Comparison of ENCODE assay signal across 20 cellular contexts in the genomic region with DNA sequence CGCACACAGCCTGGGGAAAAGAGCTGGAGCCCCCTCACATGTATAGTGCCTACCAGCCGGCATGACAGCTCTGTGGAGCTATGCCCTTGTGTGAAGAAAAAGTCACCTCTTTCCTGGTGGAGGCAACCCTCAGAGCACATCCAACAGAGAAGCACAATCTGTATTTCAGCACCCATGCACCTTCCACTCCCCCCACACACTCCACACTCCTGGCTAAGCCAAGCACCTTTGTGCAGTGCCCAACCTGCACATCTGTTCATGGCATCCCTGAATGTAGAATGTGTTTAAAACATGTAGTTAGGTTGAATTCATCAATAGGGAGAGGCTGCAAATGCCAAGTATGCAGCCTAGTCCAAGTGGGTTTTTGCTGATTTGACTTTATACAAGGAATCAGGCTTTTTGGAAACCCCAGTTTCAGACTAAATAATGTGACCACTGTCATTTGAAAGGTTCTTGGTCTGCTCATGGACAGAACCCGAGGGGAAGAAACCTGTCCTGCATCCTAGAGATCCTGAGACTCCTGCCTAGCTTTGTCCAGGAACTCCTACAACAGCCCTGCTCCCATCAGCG.
DNase-seq lines count a peak whose midpoint lies in the region; ATAC-seq, FAIRE-seq and TF ChIP-seq lines count a peak whose summit lies in the region.
"Had no signal": no experiment of that assay in that cellular context is flagged by ENCODE, and none has a peak within 500 bp of the region (broad histone marks: within the 10 kb centered on the region; RNA-seq: fewer than 3 reads in every experiment).

No MANE protein-coding gene starts in this region.

- FAIRE-seq in A549 (lab: Jason Lieb, UNC) (no peak), GM12891 (lab: Jason Lieb, UNC) (peak; percentile 5)
- FAIRE-seq: G401.6 had no signal

- H3K9me3 ChIP-seq in A549 (no peaks in the 10 kb centered on the region), colonic mucosa (no peaks in the 10 kb centered on the region)
- H3K9me3 ChIP-seq: BLaER1 treated with 17β-estradiol and CSF1 and Interleukin-3, amounts not matched to agents 10 nM and 100 nM; Caco-2 had no signal

- no peak overlapping the region for H3K4me2 ChIP-seq in A549

- CTCF ChIA-PET in A549 (lab: Yijun Ruan, JAX), result interaction anchor here (1.2 to 1.4 kb wide), 2 partner anchors 40 to 88 kb away, joined by 4 read pairs; no protein-coding TSS in a partner anchor

- no peak for ATAC-seq in A549
- ATAC-seq in GM19397 (IDR thresholded peaks at IDR 0.05; ENCODE audit: unreplicated experiment), result no peak
- ATAC-seq in HG02642 (IDR thresholded peaks at IDR 0.05; ENCODE audit: poor library complexity, unreplicated experiment), result no peak

- TF ChIP-seq CTCF in A549 (IDR thresholded peaks at IDR 0.05) (no peak), colonic mucosa (IDR thresholded peaks at IDR 0.05) (no peak)

- H3K27me3 ChIP-seq in colonic mucosa, result no peaks in the 10 kb centered on the region
- H3K27me3 ChIP-seq: BLaER1 treated with 17β-estradiol and CSF1 and Interleukin-3, amounts not matched to agents 10 nM and 100 nM had no signal

- TF ChIP-seq POLR2A in A549 (IDR thresholded peaks at IDR 0.05; ENCODE audit: low read length) (no peak), GM12891 (IDR thresholded peaks at IDR 0.05; ENCODE audit: low read depth, low read length) (no peak)

- POLR2A ChIA-PET in A549 (lab: Yijun Ruan, JAX), result no interaction called here

- DNase-seq in A549 (ENCODE audit: low read depth in 1 of 2, low spot score in 1 of 2) (no peak), GM12891 (ENCODE audit: insufficient read length, low spot score) (no peak), colonic mucosa (peak; percentile 11), mesenteric fat pad (ENCODE audit: low spot score) (peak; percentile 67), HCEC 1CT (no peak)
- DNase-seq: Caco-2; CD4-positive, alpha-beta memory T cell; DMS 273 treated with DMSO at 0.1 percent for 48 hours; GOT3; Kasumi-1; NCI-H1417; NCI-H1694 treated with DMSO at 0.1 percent for 48 hours; NCI-H2081 treated with DMSO at 0.1 percent for 48 hours; NCI-H446; NCI-H526; Right ventricle myocardium superior had no signal

- TF ChIP-seq RAD21 in A549 (conservative IDR thresholded peaks at IDR 0.05 in 1 of 2, IDR thresholded peaks at IDR 0.05 in 1 of 2), result no peak

- H3K36me3 ChIP-seq in colonic mucosa, result no peaks in the 10 kb centered on the region
- H3K36me3 ChIP-seq: BLaER1 treated with 17β-estradiol and CSF1 and Interleukin-3, amounts not matched to agents 10 nM and 100 nM had no signal

- TF ChIP-seq EP300 in A549 (IDR thresholded peaks at IDR 0.05), result no peak

- no peak overlapping the region for H3K4me3 ChIP-seq in A549
- no peak overlapping the region for H3K4me3 ChIP-seq in colonic mucosa
- H3K4me3 ChIP-seq: BLaER1 treated with 17β-estradiol and CSF1 and Interleukin-3, amounts not matched to agents 10 nM and 100 nM had no signal

- H3K4me1 ChIP-seq in A549, result peaks cover 25% of the 10 kb centered on the region
- no peaks in the 10 kb centered on the region for H3K4me1 ChIP-seq in colonic mucosa

- WGBS in A549 (ENCODE audit: missing lambda C conversion rate), result 99% methylated on average over 4 of the region's 4 CpGs

- intact Hi-C loops in colonic mucosa (cut with DNase I), result no loop called here

- H3K27ac ChIP-seq in A549, result peak overlapping the region; percentile 18 to 24; a peak in 2 of 6 replicates
- H3K27ac ChIP-seq in colonic mucosa, result no peak overlapping the region

- no peak overlapping the region for H3K9ac ChIP-seq in colonic mucosa (ENCODE audit: low read depth in 2 of 2, low read length in 2 of 2)

TF ChIP-seq in A549, 52 proteins besides CTCF, POLR2A, EP300 and RAD21:
- TF ChIP-seq FOXS1 (CRISPR knock-in tag; IDR thresholded peaks at IDR 0.05) (no peak), MAFK (IDR thresholded peaks at IDR 0.05; ENCODE audit: partially characterized antibody) (peak; percentile 47)
TF ChIP-seq in A549: peak in this region for 1.

TF ChIP-seq in GM12891, 5 proteins besides CTCF, POLR2A, EP300 and RAD21:
- TF ChIP-seq POLR2AphosphoS5 (IDR thresholded peaks at IDR 0.05; ENCODE audit: low read depth, low read length) (no peak), SPI1 (IDR thresholded peaks at IDR 0.05; ENCODE audit: low read depth, low read length) (no peak), TAF1 (IDR thresholded peaks at IDR 0.05; ENCODE audit: low read depth, low read length) (no peak), PAX5 (IDR thresholded peaks at IDR 0.05; ENCODE audit: insufficient read depth, low read length, severe bottlenecking) (no peak), POU2F2 (IDR thresholded peaks at IDR 0.05; ENCODE audit: low read depth, low read length) (no peak)

Comparison
In these comparisons a context has a peak if more than half of its experiments do, and no peak if none do; other contexts are left out.
1. DNase-seq: peak in colonic mucosa (single experiment) and mesenteric fat pad (single experiment); none in A549 (0 of 2), GM12891 (single experiment) and HCEC 1CT (single experiment).